ENCODE assay signal across 8 cellular contexts in genomic region chr17:70169707-70170597, GRCh38. TPM values are rescaled to one million over a fixed set of nuclear protein-coding genes. Genes with fewer than 3 reads are reported as not detected.
DNase-seq lines count a peak whose midpoint lies in the region; ATAC-seq and TF ChIP-seq lines count a peak whose summit lies in the region.

No MANE protein-coding gene starts in this region.

- intact Hi-C loops in tibial artery (cut with DNase I; ENCODE audit: low total_unique reads): no loop called here

- peak; percentile 26 for DNase-seq in EL
- DNase-seq in NCI-H2171 treated with DMSO at 0.1 percent for 48 hours (lab: John Stamatoyannopoulos, UW): peak; percentile 66
- no peak for DNase-seq in lung (ENCODE audit: low spot score)
- DNase-seq in tibial artery: no peak
- DNase-seq in NCI-H2029 (lab: John Stamatoyannopoulos, UW): no peak
- no peak for DNase-seq in activated CD4-positive, CD25-positive, alpha-beta regulatory T cell (lab: John Stamatoyannopoulos, UW)

- peak overlapping the region; percentile 59 for H3K4me3 ChIP-seq in lung
- peak overlapping the region; percentile 55 to 75 for H3K4me3 ChIP-seq in tibial artery

- H3K9me3 ChIP-seq in lung (ENCODE audit: control insufficient read depth in 2 of 2, insufficient read depth in 1 of 2, low read length in 1 of 2): peaks cover 0 to 2% of the 10 kb centered on the region in 2 donors
- no peaks in the 10 kb centered on the region for H3K9me3 ChIP-seq in tibial artery

- H3K27ac ChIP-seq in cingulate gyrus (ENCODE audit: low read depth, low read length): peak overlapping the region; percentile 78
- H3K27ac ChIP-seq in lung (ENCODE audit: low read depth in 1 of 2, low read length in 1 of 2): peak overlapping the region; percentile 90 to 92
- H3K27ac ChIP-seq in tibial artery: peak overlapping the region in 1 of 2 donors; percentile 74

- H3K36me3 ChIP-seq in lung (ENCODE audit: control insufficient read depth in 2 of 2, insufficient read depth in 2 of 2, low read length in 2 of 2) (peaks cover 0 to 2% of the 10 kb centered on the region in 2 donors), tibial artery (peaks cover 0 to under 1% (median 0%) of the 10 kb centered on the region in 3 donors)

- H3K27me3 ChIP-seq in lung (ENCODE audit: control insufficient read depth, insufficient read depth): no peaks in the 10 kb centered on the region
- peaks cover 0 to 21% of the 10 kb centered on the region in 2 donors for H3K27me3 ChIP-seq in tibial artery

- TF ChIP-seq CTCF in lung (IDR thresholded peaks at IDR 0.05; ENCODE audit: control extremely low read depth, extremely low read depth) (no peak), tibial artery (IDR thresholded peaks at IDR 0.05) (no peak)

- 9 to 10% methylated on average over 24 of the region's 24 CpGs for WGBS in lung, 2 donors

- H3K4me1 ChIP-seq in lung (ENCODE audit: control insufficient read depth in 2 of 2, insufficient read depth in 2 of 2, low read length in 2 of 2) (peaks cover 0 to 3% of the 10 kb centered on the region in 2 donors), tibial artery (peaks cover 0 to 24% (median 13%) of the 10 kb centered on the region in 4 donors)

- peak; percentile 13 for ATAC-seq in lung (ENCODE audit: insufficient read depth, low FRiP score)
- ATAC-seq in GM19463 (IDR thresholded peaks at IDR 0.05; ENCODE audit: unreplicated experiment): no peak

RNA-seq across cellular contexts. Expression of gene KCNJ2, which starts 0.6 kb away (rescaled TPM):
- total RNA-seq in lung: 1 to 10 TPM; 6.7 to 9.7 TPM
- 10 to 100 TPM in 1 of 2 donors, 1 to 10 TPM in 1; 6.4 to 12.7 TPM for polyA plus RNA-seq in lung

Comparison
In these comparisons a context has a peak if more than half of its experiments do, and no peak if none do; other contexts are left out.
1. DNase-seq: peak in EL (single experiment) and NCI-H2171 treated with DMSO at 0.1 percent for 48 hours (single experiment); none in lung (single experiment), tibial artery (0 of 2), NCI-H2029 (single experiment) and activated CD4-positive, CD25-positive, alpha-beta regulatory T cell (0 of 4).